In genomic region chr22:46935506-46936377, GRCh38 we compare ENCODE assay signal across 11 cellular contexts.
DNase-seq lines count a peak whose midpoint lies in the region; ATAC-seq, FAIRE-seq and TF ChIP-seq lines count a peak whose summit lies in the region.
"Had no signal": no experiment of that assay in that cellular context is flagged by ENCODE, and none has a peak within 500 bp of the region (broad histone marks: within the 10 kb centered on the region; RNA-seq: fewer than 3 reads in every experiment).

No MANE protein-coding gene starts in this region.

- peak; percentile 91 for FAIRE-seq in bronchial epithelial cell (lab: Jason Lieb, UNC)
- FAIRE-seq: GM18507 had no signal

- no peak overlapping the region for H3K4me3 ChIP-seq in bronchial epithelial cell (ENCODE audit: low read depth, low read length)
- no peak overlapping the region for H3K4me3 ChIP-seq in lung
- H3K4me3 ChIP-seq: BLaER1 had no signal

- H3K9me3 ChIP-seq in lung (ENCODE audit: control insufficient read depth in 2 of 2, insufficient read depth in 1 of 2, low read length in 1 of 2), result no peaks in the 10 kb centered on the region
- H3K9me3 ChIP-seq: BLaER1 had no signal

- H3K36me3 Mint-ChIP-seq in activated naive CD4-positive, alpha-beta T cell treated with anti-CD3 and anti-CD28 coated beads, Interleukin-2, amount 50 U/mL, for 24 hours, result peaks cover 2% of the 10 kb centered on the region
- peaks cover 4% of the 10 kb centered on the region for H3K36me3 Mint-ChIP-seq in activated naive CD4-positive, alpha-beta T cell treated with anti-CD3 and anti-CD28 coated beads, Interleukin-2, amount 10 ng/mL, durations not matched to agents 7 days and 5 days
- H3K36me3 Mint-ChIP-seq in type B pancreatic cell, result peaks cover 14% of the 10 kb centered on the region
- H3K36me3 Mint-ChIP-seq in activated naive CD4-positive, alpha-beta T cell treated with anti-CD3 and anti-CD28 coated beads, Interleukin-2, amount 50 U/mL, for 72 hours, result peaks cover 0 to 14% of the 10 kb centered on the region in 2 donors

- H3K27ac Mint-ChIP-seq in activated naive CD4-positive, alpha-beta T cell treated with anti-CD3 and anti-CD28 coated beads, Interleukin-2, amount 50 U/mL, for 24 hours, result peak overlapping the region; percentile 62
- no peak overlapping the region for H3K27ac Mint-ChIP-seq in activated naive CD4-positive, alpha-beta T cell treated with anti-CD3 and anti-CD28 coated beads, Interleukin-2, amount 10 ng/mL, durations not matched to agents 7 days and 5 days
- H3K27ac Mint-ChIP-seq in type B pancreatic cell, result peak overlapping the region; percentile 80
- peak overlapping the region in 1 of 2 donors; percentile 84 for H3K27ac Mint-ChIP-seq in activated naive CD4-positive, alpha-beta T cell treated with anti-CD3 and anti-CD28 coated beads, Interleukin-2, amount 50 U/mL, for 72 hours

- CTCF ChIA-PET in activated naive CD4-positive, alpha-beta T cell treated with anti-CD3 and anti-CD28 coated beads, Interleukin-2, amount 10 ng/mL, durations not matched to agents 7 days and 5 days (lab: Charles Lee), result no interaction called here

- no peaks in the 10 kb centered on the region for H3K27me3 ChIP-seq in bronchial epithelial cell (ENCODE audit: control insufficient read depth, insufficient read depth, low read length)
- H3K27me3 ChIP-seq in lung (ENCODE audit: control insufficient read depth, insufficient read depth), result no peaks in the 10 kb centered on the region
- H3K27me3 ChIP-seq: BLaER1 had no signal

- H3K4me1 Mint-ChIP-seq in activated naive CD4-positive, alpha-beta T cell treated with anti-CD3 and anti-CD28 coated beads, Interleukin-2, amount 50 U/mL, for 24 hours, result peaks cover 26% of the 10 kb centered on the region
- H3K4me1 Mint-ChIP-seq in activated naive CD4-positive, alpha-beta T cell treated with anti-CD3 and anti-CD28 coated beads, Interleukin-2, amount 10 ng/mL, durations not matched to agents 7 days and 5 days, result peaks cover 5% of the 10 kb centered on the region
- peaks cover 24% of the 10 kb centered on the region for H3K4me1 Mint-ChIP-seq in type B pancreatic cell (ENCODE audit: unreplicated experiment)

- H3K4me3 Mint-ChIP-seq in activated naive CD4-positive, alpha-beta T cell treated with anti-CD3 and anti-CD28 coated beads, Interleukin-2, amount 50 U/mL, for 24 hours, result no peak overlapping the region
- no peak overlapping the region for H3K4me3 Mint-ChIP-seq in activated naive CD4-positive, alpha-beta T cell treated with anti-CD3 and anti-CD28 coated beads, Interleukin-2, amount 10 ng/mL, durations not matched to agents 7 days and 5 days
- peak overlapping the region; percentile 49 for H3K4me3 Mint-ChIP-seq in type B pancreatic cell

- DNase-seq in activated naive CD4-positive, alpha-beta T cell treated with anti-CD3 and anti-CD28 coated beads, Interleukin-2, amount 10 ng/mL, durations not matched to agents 7 days and 5 days, result no peak
- no peak for DNase-seq in bronchial epithelial cell (ENCODE audit: low read depth)
- DNase-seq in lung (ENCODE audit: low spot score), result no peak
- no peak for DNase-seq in type B pancreatic cell (ENCODE audit: extremely low spot score, unreplicated experiment)
- DNase-seq in activated naive CD4-positive, alpha-beta T cell treated with anti-CD3 and anti-CD28 coated beads, Interleukin-2, amount 50 U/mL, for 72 hours (ENCODE audit: low spot score in 2 of 2), result no peak
- DNase-seq in NCI-H1092 (lab: John Stamatoyannopoulos, UW), result no peak
- DNase-seq: NCI-H2171 had no signal

- WGBS in lung, 2 donors, result 75 to 79% methylated on average over 24 of the region's 24 CpGs

- H3K27me3 Mint-ChIP-seq in activated naive CD4-positive, alpha-beta T cell treated with anti-CD3 and anti-CD28 coated beads, Interleukin-2, amount 50 U/mL, for 24 hours, result no peaks in the 10 kb centered on the region
- no peaks in the 10 kb centered on the region for H3K27me3 Mint-ChIP-seq in activated naive CD4-positive, alpha-beta T cell treated with anti-CD3 and anti-CD28 coated beads, Interleukin-2, amount 10 ng/mL, durations not matched to agents 7 days and 5 days
- H3K27me3 Mint-ChIP-seq in type B pancreatic cell, result no peaks in the 10 kb centered on the region

- H3K36me3 ChIP-seq in bronchial epithelial cell (ENCODE audit: control insufficient read depth, insufficient read depth, low read length), result no peaks in the 10 kb centered on the region
- H3K36me3 ChIP-seq in lung (ENCODE audit: control insufficient read depth in 2 of 2, insufficient read depth in 2 of 2, low read length in 2 of 2), result peaks cover 0 to 5% of the 10 kb centered on the region in 2 donors

- H3K9me3 Mint-ChIP-seq in activated naive CD4-positive, alpha-beta T cell treated with anti-CD3 and anti-CD28 coated beads, Interleukin-2, amount 50 U/mL, for 24 hours, result no peaks in the 10 kb centered on the region
- H3K9me3 Mint-ChIP-seq in activated naive CD4-positive, alpha-beta T cell treated with anti-CD3 and anti-CD28 coated beads, Interleukin-2, amount 10 ng/mL, durations not matched to agents 7 days and 5 days, result no peaks in the 10 kb centered on the region
- H3K9me3 Mint-ChIP-seq in type B pancreatic cell, result no peaks in the 10 kb centered on the region
- H3K9me3 Mint-ChIP-seq in activated naive CD4-positive, alpha-beta T cell treated with anti-CD3 and anti-CD28 coated beads, Interleukin-2, amount 50 U/mL, for 72 hours, result no peaks in the 10 kb centered on the region

- TF ChIP-seq CTCF in bronchial epithelial cell (IDR thresholded peaks at IDR 0.05; ENCODE audit: insufficient read depth, low read length, severe bottlenecking) (no peak), lung (IDR thresholded peaks at IDR 0.05; ENCODE audit: control extremely low read depth, extremely low read depth) (no peak), type B pancreatic cell (conservative IDR thresholded peaks at IDR 0.05) (no peak)

- peak overlapping the region in 1 of 2 donors; percentile 9 for H3K27ac ChIP-seq in lung (ENCODE audit: low read depth in 1 of 2, low read length in 1 of 2)
- H3K27ac ChIP-seq: BLaER1 had no signal

- ATAC-seq in lung (ENCODE audit: insufficient read depth, low FRiP score), result peak; percentile 56
- no peak for ATAC-seq in HG03378 (IDR thresholded peaks at IDR 0.05; ENCODE audit: unreplicated experiment)
- no peak for ATAC-seq in activated naive CD4-positive, alpha-beta T cell treated with anti-CD3 and anti-CD28 coated beads, Interleukin-2, amount 50 U/mL, for 72 hours

- H3K4me1 ChIP-seq in lung (ENCODE audit: control insufficient read depth in 2 of 2, insufficient read depth in 2 of 2, low read length in 2 of 2), result peaks cover 7 to 32% of the 10 kb centered on the region in 2 donors
- H3K4me1 ChIP-seq: BLaER1 had no signal
